1 cellular context compared by ENCODE assay signal in the genomic region with DNA sequence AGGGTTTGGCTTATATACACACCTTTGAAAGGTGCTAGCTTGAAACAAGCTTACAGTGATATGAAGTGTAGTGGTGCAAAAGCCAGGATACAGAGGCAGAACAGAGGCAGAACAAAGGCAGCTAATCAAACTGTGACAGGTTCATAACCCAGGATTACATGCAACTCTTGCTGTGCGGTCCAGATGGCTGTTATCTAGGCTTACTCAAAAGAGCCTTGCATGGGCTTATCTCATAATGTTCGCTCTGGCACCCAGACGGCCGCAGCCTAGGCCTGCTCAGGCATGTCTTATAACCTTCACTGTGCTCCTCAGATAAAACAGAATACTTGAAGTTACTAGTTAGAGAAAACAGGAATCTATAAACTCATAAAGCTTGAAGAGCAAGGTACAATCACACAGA.
TF ChIP-seq lines count a peak whose summit lies in the region.

No MANE protein-coding gene starts in this region.

TF ChIP-seq in K562, 482 proteins besides CTCF, POLR2A, EP300 and RAD21 (continued from another document and continues in another):
- TF ChIP-seq NFATC3 (IDR thresholded peaks at IDR 0.05): no peak
- no peak for TF ChIP-seq ZNF324 (CRISPR knock-in tag; IDR thresholded peaks at IDR 0.05)
- TF ChIP-seq, protein P1, sequence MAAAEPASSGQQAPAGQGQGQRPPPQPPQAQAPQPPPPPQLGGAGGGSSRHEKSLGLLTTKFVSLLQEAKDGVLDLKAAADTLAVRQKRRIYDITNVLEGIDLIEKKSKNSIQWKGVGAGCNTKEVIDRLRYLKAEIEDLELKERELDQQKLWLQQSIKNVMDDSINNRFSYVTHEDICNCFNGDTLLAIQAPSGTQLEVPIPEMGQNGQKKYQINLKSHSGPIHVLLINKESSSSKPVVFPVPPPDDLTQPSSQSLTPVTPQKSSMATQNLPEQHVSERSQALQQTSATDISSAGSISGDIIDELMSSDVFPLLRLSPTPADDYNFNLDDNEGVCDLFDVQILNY (CRISPR knock-in tag; IDR thresholded peaks at IDR 0.05): no peak
- TF ChIP-seq, protein P2, sequence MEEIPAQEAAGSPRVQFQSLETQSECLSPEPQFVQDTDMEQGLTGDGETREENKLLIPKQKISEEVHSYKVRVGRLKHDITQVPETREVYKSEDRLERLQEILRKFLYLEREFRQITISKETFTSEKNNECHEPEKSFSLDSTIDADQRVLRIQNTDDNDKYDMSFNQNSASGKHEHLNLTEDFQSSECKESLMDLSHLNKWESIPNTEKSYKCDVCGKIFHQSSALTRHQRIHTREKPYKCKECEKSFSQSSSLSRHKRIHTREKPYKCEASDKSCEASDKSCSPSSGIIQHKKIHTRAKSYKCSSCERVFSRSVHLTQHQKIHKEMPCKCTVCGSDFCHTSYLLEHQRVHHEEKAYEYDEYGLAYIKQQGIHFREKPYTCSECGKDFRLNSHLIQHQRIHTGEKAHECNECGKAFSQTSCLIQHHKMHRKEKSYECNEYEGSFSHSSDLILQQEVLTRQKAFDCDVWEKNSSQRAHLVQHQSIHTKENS (CRISPR knock-in tag; IDR thresholded peaks at IDR 0.05): no peak
- TF ChIP-seq, protein P3, sequence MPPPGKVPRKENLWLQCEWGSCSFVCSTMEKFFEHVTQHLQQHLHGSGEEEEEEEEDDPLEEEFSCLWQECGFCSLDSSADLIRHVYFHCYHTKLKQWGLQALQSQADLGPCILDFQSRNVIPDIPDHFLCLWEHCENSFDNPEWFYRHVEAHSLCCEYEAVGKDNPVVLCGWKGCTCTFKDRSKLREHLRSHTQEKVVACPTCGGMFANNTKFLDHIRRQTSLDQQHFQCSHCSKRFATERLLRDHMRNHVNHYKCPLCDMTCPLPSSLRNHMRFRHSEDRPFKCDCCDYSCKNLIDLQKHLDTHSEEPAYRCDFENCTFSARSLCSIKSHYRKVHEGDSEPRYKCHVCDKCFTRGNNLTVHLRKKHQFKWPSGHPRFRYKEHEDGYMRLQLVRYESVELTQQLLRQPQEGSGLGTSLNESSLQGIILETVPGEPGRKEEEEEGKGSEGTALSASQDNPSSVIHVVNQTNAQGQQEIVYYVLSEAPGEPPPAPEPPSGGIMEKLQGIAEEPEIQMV (tag; conservative IDR thresholded peaks at IDR 0.05; ENCODE audit: low read depth): no peak
- peak; percentile 97 for TF ChIP-seq DMBX1 (CRISPR knock-in tag; IDR thresholded peaks at IDR 0.05; ENCODE audit: borderline replicate concordance)
- TF ChIP-seq ZNF766 (CRISPR knock-in tag; conservative IDR thresholded peaks at IDR 0.05): peak; percentile 93
- TF ChIP-seq DDX20 (tag; IDR thresholded peaks at IDR 0.05; ENCODE audit: low read depth): no peak
- TF ChIP-seq SMAD4 (CRISPR knock-in tag; conservative IDR thresholded peaks at IDR 0.05): peak; percentile 98
- peak; percentile 50; the same call in 1 of the 2 replicates for TF ChIP-seq MEF2D (tag; conservative IDR thresholded peaks at IDR 0.05; ENCODE audit: low read depth)
- no peak for TF ChIP-seq NCOA6 (IDR thresholded peaks at IDR 0.05)
- no peak for TF ChIP-seq CHD2 (IDR thresholded peaks at IDR 0.05; ENCODE audit: low read depth, low read length)
- TF ChIP-seq MIER1 (IDR thresholded peaks at IDR 0.05; ENCODE audit: low read depth): no peak
- TF ChIP-seq EP400 (IDR thresholded peaks at IDR 0.05): no peak; the same call in 1 of the 2 replicates
- TF ChIP-seq COPS2 (conservative IDR thresholded peaks at IDR 0.05): no peak
- no peak for TF ChIP-seq SUPT5H (IDR thresholded peaks at IDR 0.05)
- TF ChIP-seq U2AF2 (optimal IDR thresholded peaks at IDR 0.05; ENCODE audit: low read depth, low read length): no peak
- no peak for TF ChIP-seq NFXL1 (CRISPR knock-in tag; IDR thresholded peaks at IDR 0.05)
- TF ChIP-seq, protein P4, sequence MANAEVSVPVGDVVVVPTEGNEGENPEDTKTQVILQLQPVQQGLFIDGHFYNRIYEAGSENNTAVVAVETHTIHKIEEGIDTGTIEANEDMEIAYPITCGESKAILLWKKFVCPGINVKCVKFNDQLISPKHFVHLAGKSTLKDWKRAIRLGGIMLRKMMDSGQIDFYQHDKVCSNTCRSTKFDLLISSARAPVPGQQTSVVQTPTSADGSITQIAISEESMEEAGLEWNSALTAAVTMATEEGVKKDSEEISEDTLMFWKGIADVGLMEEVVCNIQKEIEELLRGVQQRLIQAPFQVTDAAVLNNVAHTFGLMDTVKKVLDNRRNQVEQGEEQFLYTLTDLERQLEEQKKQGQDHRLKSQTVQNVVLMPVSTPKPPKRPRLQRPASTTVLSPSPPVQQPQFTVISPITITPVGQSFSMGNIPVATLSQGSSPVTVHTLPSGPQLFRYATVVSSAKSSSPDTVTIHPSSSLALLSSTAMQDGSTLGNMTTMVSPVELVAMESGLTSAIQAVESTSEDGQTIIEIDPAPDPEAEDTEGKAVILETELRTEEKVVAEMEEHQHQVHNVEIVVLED (CRISPR knock-in tag; IDR thresholded peaks at IDR 0.05): no peak
- TF ChIP-seq, protein P5, sequence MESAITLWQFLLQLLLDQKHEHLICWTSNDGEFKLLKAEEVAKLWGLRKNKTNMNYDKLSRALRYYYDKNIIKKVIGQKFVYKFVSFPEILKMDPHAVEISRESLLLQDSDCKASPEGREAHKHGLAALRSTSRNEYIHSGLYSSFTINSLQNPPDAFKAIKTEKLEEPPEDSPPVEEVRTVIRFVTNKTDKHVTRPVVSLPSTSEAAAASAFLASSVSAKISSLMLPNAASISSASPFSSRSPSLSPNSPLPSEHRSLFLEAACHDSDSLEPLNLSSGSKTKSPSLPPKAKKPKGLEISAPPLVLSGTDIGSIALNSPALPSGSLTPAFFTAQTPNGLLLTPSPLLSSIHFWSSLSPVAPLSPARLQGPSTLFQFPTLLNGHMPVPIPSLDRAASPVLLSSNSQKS (CRISPR knock-in tag; IDR thresholded peaks at IDR 0.05): no peak
- TF ChIP-seq, protein P6, sequence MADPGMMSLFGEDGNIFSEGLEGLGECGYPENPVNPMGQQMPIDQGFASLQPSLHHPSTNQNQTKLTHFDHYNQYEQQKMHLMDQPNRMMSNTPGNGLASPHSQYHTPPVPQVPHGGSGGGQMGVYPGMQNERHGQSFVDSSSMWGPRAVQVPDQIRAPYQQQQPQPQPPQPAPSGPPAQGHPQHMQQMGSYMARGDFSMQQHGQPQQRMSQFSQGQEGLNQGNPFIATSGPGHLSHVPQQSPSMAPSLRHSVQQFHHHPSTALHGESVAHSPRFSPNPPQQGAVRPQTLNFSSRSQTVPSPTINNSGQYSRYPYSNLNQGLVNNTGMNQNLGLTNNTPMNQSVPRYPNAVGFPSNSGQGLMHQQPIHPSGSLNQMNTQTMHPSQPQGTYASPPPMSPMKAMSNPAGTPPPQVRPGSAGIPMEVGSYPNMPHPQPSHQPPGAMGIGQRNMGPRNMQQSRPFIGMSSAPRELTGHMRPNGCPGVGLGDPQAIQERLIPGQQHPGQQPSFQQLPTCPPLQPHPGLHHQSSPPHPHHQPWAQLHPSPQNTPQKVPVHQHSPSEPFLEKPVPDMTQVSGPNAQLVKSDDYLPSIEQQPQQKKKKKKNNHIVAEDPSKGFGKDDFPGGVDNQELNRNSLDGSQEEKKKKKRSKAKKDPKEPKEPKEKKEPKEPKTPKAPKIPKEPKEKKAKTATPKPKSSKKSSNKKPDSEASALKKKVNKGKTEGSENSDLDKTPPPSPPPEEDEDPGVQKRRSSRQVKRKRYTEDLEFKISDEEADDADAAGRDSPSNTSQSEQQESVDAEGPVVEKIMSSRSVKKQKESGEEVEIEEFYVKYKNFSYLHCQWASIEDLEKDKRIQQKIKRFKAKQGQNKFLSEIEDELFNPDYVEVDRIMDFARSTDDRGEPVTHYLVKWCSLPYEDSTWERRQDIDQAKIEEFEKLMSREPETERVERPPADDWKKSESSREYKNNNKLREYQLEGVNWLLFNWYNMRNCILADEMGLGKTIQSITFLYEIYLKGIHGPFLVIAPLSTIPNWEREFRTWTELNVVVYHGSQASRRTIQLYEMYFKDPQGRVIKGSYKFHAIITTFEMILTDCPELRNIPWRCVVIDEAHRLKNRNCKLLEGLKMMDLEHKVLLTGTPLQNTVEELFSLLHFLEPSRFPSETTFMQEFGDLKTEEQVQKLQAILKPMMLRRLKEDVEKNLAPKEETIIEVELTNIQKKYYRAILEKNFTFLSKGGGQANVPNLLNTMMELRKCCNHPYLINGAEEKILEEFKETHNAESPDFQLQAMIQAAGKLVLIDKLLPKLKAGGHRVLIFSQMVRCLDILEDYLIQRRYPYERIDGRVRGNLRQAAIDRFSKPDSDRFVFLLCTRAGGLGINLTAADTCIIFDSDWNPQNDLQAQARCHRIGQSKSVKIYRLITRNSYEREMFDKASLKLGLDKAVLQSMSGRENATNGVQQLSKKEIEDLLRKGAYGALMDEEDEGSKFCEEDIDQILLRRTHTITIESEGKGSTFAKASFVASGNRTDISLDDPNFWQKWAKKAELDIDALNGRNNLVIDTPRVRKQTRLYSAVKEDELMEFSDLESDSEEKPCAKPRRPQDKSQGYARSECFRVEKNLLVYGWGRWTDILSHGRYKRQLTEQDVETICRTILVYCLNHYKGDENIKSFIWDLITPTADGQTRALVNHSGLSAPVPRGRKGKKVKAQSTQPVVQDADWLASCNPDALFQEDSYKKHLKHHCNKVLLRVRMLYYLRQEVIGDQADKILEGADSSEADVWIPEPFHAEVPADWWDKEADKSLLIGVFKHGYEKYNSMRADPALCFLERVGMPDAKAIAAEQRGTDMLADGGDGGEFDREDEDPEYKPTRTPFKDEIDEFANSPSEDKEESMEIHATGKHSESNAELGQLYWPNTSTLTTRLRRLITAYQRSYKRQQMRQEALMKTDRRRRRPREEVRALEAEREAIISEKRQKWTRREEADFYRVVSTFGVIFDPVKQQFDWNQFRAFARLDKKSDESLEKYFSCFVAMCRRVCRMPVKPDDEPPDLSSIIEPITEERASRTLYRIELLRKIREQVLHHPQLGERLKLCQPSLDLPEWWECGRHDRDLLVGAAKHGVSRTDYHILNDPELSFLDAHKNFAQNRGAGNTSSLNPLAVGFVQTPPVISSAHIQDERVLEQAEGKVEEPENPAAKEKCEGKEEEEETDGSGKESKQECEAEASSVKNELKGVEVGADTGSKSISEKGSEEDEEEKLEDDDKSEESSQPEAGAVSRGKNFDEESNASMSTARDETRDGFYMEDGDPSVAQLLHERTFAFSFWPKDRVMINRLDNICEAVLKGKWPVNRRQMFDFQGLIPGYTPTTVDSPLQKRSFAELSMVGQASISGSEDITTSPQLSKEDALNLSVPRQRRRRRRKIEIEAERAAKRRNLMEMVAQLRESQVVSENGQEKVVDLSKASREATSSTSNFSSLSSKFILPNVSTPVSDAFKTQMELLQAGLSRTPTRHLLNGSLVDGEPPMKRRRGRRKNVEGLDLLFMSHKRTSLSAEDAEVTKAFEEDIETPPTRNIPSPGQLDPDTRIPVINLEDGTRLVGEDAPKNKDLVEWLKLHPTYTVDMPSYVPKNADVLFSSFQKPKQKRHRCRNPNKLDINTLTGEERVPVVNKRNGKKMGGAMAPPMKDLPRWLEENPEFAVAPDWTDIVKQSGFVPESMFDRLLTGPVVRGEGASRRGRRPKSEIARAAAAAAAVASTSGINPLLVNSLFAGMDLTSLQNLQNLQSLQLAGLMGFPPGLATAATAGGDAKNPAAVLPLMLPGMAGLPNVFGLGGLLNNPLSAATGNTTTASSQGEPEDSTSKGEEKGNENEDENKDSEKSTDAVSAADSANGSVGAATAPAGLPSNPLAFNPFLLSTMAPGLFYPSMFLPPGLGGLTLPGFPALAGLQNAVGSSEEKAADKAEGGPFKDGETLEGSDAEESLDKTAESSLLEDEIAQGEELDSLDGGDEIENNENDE (IDR thresholded peaks at IDR 0.05; ENCODE audit: low read depth, low read length): no peak
- no peak for TF ChIP-seq ZNF431 (CRISPR knock-in tag; IDR thresholded peaks at IDR 0.05)
- TF ChIP-seq RNF2 (IDR thresholded peaks at IDR 0.05): peak; percentile 78; the same call in 1 of the 2 replicates
- peak; percentile 72 for TF ChIP-seq MYNN (IDR thresholded peaks at IDR 0.05)
- no peak for TF ChIP-seq MYNN (CRISPR knock-in tag; IDR thresholded peaks at IDR 0.05)
- TF ChIP-seq SMARCA5 (IDR thresholded peaks at IDR 0.05): no peak
- peak; percentile 97 for TF ChIP-seq STAT5A (IDR thresholded peaks at IDR 0.05; ENCODE audit: borderline replicate concordance, low read length)
- TF ChIP-seq, protein P7, sequence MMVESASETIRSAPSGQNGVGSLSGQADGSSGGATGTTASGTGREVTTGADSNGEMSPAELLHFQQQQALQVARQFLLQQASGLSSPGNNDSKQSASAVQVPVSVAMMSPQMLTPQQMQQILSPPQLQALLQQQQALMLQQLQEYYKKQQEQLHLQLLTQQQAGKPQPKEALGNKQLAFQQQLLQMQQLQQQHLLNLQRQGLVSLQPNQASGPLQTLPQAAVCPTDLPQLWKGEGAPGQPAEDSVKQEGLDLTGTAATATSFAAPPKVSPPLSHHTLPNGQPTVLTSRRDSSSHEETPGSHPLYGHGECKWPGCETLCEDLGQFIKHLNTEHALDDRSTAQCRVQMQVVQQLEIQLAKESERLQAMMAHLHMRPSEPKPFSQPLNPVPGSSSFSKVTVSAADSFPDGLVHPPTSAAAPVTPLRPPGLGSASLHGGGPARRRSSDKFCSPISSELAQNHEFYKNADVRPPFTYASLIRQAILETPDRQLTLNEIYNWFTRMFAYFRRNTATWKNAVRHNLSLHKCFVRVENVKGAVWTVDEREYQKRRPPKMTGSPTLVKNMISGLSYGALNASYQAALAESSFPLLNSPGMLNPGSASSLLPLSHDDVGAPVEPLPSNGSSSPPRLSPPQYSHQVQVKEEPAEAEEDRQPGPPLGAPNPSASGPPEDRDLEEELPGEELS (CRISPR knock-in tag; IDR thresholded peaks at IDR 0.05; ENCODE audit: borderline replicate concordance): no peak
- TF ChIP-seq NCOA2 (IDR thresholded peaks at IDR 0.05; ENCODE audit: partially characterized antibody in 2 of 2): peak in 1 of 2 experiments; percentile 68
- TF ChIP-seq SMAD1 (IDR thresholded peaks at IDR 0.05; ENCODE audit: low read depth, low read length, partially characterized antibody): peak; percentile 78
- TF ChIP-seq, protein P8, sequence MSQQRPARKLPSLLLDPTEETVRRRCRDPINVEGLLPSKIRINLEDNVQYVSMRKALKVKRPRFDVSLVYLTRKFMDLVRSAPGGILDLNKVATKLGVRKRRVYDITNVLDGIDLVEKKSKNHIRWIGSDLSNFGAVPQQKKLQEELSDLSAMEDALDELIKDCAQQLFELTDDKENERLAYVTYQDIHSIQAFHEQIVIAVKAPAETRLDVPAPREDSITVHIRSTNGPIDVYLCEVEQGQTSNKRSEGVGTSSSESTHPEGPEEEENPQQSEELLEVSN (IDR thresholded peaks at IDR 0.05; ENCODE audit: borderline replicate concordance in 1 of 2, extremely low read depth in 1 of 2, insufficient read depth in 1 of 2, insufficient read length in 1 of 2, low read depth in 1 of 2, low read length in 1 of 2, poor library complexity in 1 of 2, severe bottlenecking in 1 of 2): peak in 1 of 2 experiments; percentile 24
- no peak; the same call in 1 of the 2 replicates for TF ChIP-seq MAFF (IDR thresholded peaks at IDR 0.05; ENCODE audit: low read length)
